8 cellular contexts compared by ENCODE assay signal in the genomic region with DNA sequence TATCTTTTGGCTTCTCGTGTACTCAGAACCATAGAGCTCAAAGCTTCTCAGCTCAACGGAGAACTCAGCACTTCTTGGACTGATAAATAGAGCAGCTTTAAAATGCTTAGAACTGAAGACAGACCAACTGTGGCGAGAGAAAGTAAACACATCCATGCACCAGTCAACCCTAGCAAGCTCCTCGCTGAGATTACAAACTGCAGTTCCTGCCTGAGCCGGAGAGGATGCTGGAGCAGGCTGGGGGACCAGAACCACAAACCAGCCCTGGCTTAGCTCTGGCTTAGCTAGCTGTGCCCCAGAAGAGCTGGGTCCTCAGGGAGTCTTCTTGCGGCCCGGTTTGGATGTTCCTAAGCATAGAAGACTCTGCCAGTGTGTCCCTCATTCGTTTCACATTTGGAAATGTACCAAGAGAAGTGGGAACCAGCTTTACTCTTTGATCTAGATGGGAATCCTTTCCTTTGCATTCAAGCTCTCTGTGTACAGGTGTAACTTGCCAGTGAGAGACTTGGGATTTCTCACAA. TPM values are rescaled to one million over a fixed set of nuclear protein-coding genes. Genes with fewer than 3 reads are reported as not detected.
DNase-seq lines count a peak whose midpoint lies in the region; ATAC-seq and TF ChIP-seq lines count a peak whose summit lies in the region.

No MANE protein-coding gene starts in this region.

- no peaks in the 10 kb centered on the region for H3K36me3 ChIP-seq in hepatocyte (replicated peaks; ENCODE audit: insufficient read depth, low read depth)

- no peak overlapping the region for H3K4me2 ChIP-seq in hepatocyte

- H2AFZ ChIP-seq in hepatocyte: no peak overlapping the region

- H3K27me3 ChIP-seq in hepatocyte: peaks cover 89% of the 10 kb centered on the region

- H3K4me1 ChIP-seq in hepatocyte (ENCODE audit: insufficient read depth): peaks cover 18% of the 10 kb centered on the region

- peak; percentile 28 for TF ChIP-seq CTCF in hepatocyte (IDR thresholded peaks at IDR 0.05; ENCODE audit: poor library complexity)

- H3K79me2 ChIP-seq in hepatocyte: no peaks in the 10 kb centered on the region

- no peaks in the 10 kb centered on the region for H3K9me2 ChIP-seq in hepatocyte (replicated peaks; ENCODE audit: insufficient read depth)

- DNase-seq in AG08396 (ENCODE audit: low spot score) (peak; percentile 48), UCSD-AML1 (lab: John Stamatoyannopoulos, UW; ENCODE audit: unreplicated experiment) (peak; percentile 29), hepatocyte (ENCODE audit: low spot score) (peak; percentile 57), NCI-H2081 treated with DMSO at 0.1 percent for 48 hours (lab: John Stamatoyannopoulos, UW) (no peak), OCI-M2 (lab: John Stamatoyannopoulos, UW; ENCODE audit: unreplicated experiment) (no peak), DMS153 (lab: John Stamatoyannopoulos, UW) (no peak)

- no peak for TF ChIP-seq POLR2A in GM18505 (IDR thresholded peaks at IDR 0.05; ENCODE audit: borderline replicate concordance, extremely low read depth, insufficient read depth, insufficient read length)

- peak; percentile 63 for ATAC-seq in GM21423 (IDR thresholded peaks at IDR 0.05; ENCODE audit: unreplicated experiment)
- ATAC-seq in GM18505 (IDR thresholded peaks at IDR 0.05; ENCODE audit: unreplicated experiment): no peak

- no peaks in the 10 kb centered on the region for H4K20me1 ChIP-seq in hepatocyte (ENCODE audit: insufficient read depth, poor library complexity, severe bottlenecking)

- WGBS in hepatocyte (ENCODE audit: low lambda C conversion rate, missing lambda C conversion rate): 4% methylated on average over 8 of the region's 8 CpGs

- no peak overlapping the region for H3K4me3 ChIP-seq in hepatocyte

- H3K27ac ChIP-seq in hepatocyte: no peak overlapping the region

- no peaks in the 10 kb centered on the region for H3K9me3 ChIP-seq in hepatocyte (ENCODE audit: low read depth)

RNA-seq across cellular contexts. Expression of a gene that starts 5.6 kb away (rescaled TPM):
- total RNA-seq in hepatocyte: 0.20 TPM in 1 of 2 replicates, not detected in the other
- 0.05 and 0.16 TPM in 2 replicates for polyA plus RNA-seq in hepatocyte

Comparison
In these comparisons a context has a peak if more than half of its experiments do, and no peak if none do; other contexts are left out.
1. DNase-seq: peak in AG08396 (single experiment), UCSD-AML1 (single experiment) and hepatocyte (single experiment); none in NCI-H2081 treated with DMSO at 0.1 percent for 48 hours (single experiment), OCI-M2 (single experiment) and DMS153 (single experiment).